8 cellular contexts compared by ENCODE assay signal in genomic region chr10:73991846-73992245, GRCh38. TPM values are rescaled to one million over a fixed set of nuclear protein-coding genes. Genes with fewer than 3 reads are reported as not detected.
A peak's percentile ranks its signal among the peaks of the same experiment; 100 is the strongest.
DNase-seq lines count a peak whose midpoint lies in the region; ATAC-seq and TF ChIP-seq lines count a peak whose summit lies in the region.

No MANE protein-coding gene starts in this region.

- TF ChIP-seq POLR2A in esophagus squamous epithelium (IDR thresholded peaks at IDR 0.05) = no peak

- intact Hi-C loops in heart right ventricle (cut with DNase I) (no loop called here), esophagus squamous epithelium (cut with DNase I) (no loop called here)

- no peaks in the 10 kb centered on the region for H3K36me3 ChIP-seq in heart right ventricle
- H3K36me3 ChIP-seq in esophagus squamous epithelium = no peaks in the 10 kb centered on the region

- H3K4me3 ChIP-seq in heart right ventricle = no peak overlapping the region
- H3K4me3 ChIP-seq in esophagus squamous epithelium = no peak overlapping the region

- TF ChIP-seq CTCF in heart right ventricle (IDR thresholded peaks at IDR 0.05) (no peak), esophagus squamous epithelium (IDR thresholded peaks at IDR 0.05) (no peak)

- peak overlapping the region in 1 of 10 donors; percentile 78 for H3K27ac ChIP-seq in heart right ventricle
- peak overlapping the region in 1 of 4 donors; percentile 34 for H3K27ac ChIP-seq in esophagus squamous epithelium

- H3K9me3 ChIP-seq in heart right ventricle (peaks cover 0 to 3% (median 0%) of the 10 kb centered on the region in 11 donors), esophagus squamous epithelium (no peaks in the 10 kb centered on the region)

- H3K4me1 ChIP-seq in heart right ventricle (peaks cover 0 to 23% (median 0%) of the 10 kb centered on the region in 9 donors), esophagus squamous epithelium (peaks cover 0 to 11% (median 0%) of the 10 kb centered on the region in 3 donors)

- DNase-seq in activated CD4-positive, alpha-beta T cell treated with anti-CD3 and anti-CD28 coated beads for 4 hours = peak; percentile 70 to 74
- DNase-seq in heart right ventricle = no peak
- DNase-seq in stimulated activated CD8-positive, alpha-beta memory T cell treated with anti-CD3 and anti-CD28 coated beads, Interleukin-7, amount 100 ng/mL, for 4 hours (ENCODE audit: low read depth in 2 of 2) = peak; percentile 65 to 67
- DNase-seq in ureter (ENCODE audit: low spot score) = no peak
- DNase-seq in esophagus squamous epithelium (lab: John Stamatoyannopoulos, UW) = no peak
- DNase-seq in pons (ENCODE audit: low spot score) = no peak

- H3K27me3 ChIP-seq in heart right ventricle = no peaks in the 10 kb centered on the region
- no peaks in the 10 kb centered on the region for H3K27me3 ChIP-seq in esophagus squamous epithelium

- 69 to 72% methylated on average over 6 of the region's 6 CpGs for WGBS in heart right ventricle, 2 donors
- WGBS in esophagus squamous epithelium, 2 donors = 41 to 54% methylated on average over 6 of the region's 6 CpGs

- ATAC-seq in HG03175 (IDR thresholded peaks at IDR 0.05; ENCODE audit: unreplicated experiment) (peak; percentile 36), heart right ventricle (peak in 5 of 8 donors; percentile 56 to 80 (median 68)), HG02870 (IDR thresholded peaks at IDR 0.05; ENCODE audit: unreplicated experiment) (no peak)

RNA-seq across cellular contexts. Expression of gene VCL, which starts 6.1 kb away (rescaled TPM):
- total RNA-seq in heart right ventricle (100 to 1,000 TPM; 210 to 369 (median 251) TPM), ureter (256 TPM), esophagus squamous epithelium (100 to 1,000 TPM in 1 of 4 donors, 10 to 100 TPM in 3; 64.8 to 143 (median 75.0) TPM)
- polyA plus RNA-seq in heart right ventricle = 100 to 1,000 TPM; 117 to 190 TPM

Comparison
In these comparisons a context has a peak if more than half of its experiments do, and no peak if none do; other contexts are left out.
1. DNase-seq: peak in activated CD4-positive, alpha-beta T cell treated with anti-CD3 and anti-CD28 coated beads for 4 hours (2 of 2) and stimulated activated CD8-positive, alpha-beta memory T cell treated with anti-CD3 and anti-CD28 coated beads, Interleukin-7, amount 100 ng/mL, for 4 hours (2 of 2); none in heart right ventricle (0 of 2), ureter (single experiment), esophagus squamous epithelium (single experiment) and pons (single experiment).